22 cellular contexts compared by ENCODE assay signal in the genomic region with DNA sequence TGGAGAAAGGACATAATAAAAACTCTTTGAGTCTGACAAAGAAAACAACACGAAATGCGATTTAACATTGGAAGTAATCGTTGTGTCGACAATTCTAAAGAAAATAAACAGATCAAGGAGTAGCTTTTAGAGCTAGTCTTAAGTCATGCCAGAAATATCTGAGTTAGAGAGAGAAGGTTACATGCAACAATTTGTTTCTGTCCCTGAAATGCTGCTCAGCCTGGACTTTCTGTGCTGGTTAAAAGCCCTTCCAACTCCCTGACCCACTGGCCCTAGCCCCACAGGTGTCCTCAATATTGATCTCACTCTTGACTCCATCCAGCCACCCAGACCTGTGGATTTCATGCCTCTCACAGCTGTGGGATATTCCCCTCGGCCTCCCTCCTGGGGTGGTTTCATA.
"Had no signal": no experiment of that assay in that cellular context is flagged by ENCODE, and none has a peak within 500 bp of the region (broad histone marks: within the 10 kb centered on the region; RNA-seq: fewer than 3 reads in every experiment).

No MANE protein-coding gene starts in this region.

- H3K36me3 ChIP-seq: brain microvascular endothelial cell, MG63 had no signal

- H3K27me3 ChIP-seq: brain microvascular endothelial cell, MG63 had no signal

- DNase-seq: activated CD4-positive, alpha-beta T cell treated with anti-CD3 and anti-CD28 coated beads for 48 hours; activated CD4-positive, alpha-beta T cell treated with anti-CD3 and anti-CD28 coated beads, Interleukin-2, amount 50 U/mL, for 48 hours; activated CD8-positive, alpha-beta memory T cell treated with anti-CD3 and anti-CD28 coated beads, Interleukin-2, amount 10 ng/mL, durations not matched to agents 7 days and 5 days; activated effector memory CD4-positive, alpha-beta T cell treated with anti-CD3 and anti-CD28 coated beads, Interleukin-2, amount 50 U/mL, for 16 hours; activated naive CD4-positive, alpha-beta T cell treated with Interleukin-2 at 50 U/mL for 16 hours; activated naive CD8-positive, alpha-beta T cell treated with anti-CD3 and anti-CD28 coated beads, Interleukin-2, amount 50 U/mL, for 24 hours; activated T-cell treated with anti-CD3 and anti-CD28 coated beads, Interleukin-2, amount 50 U/mL, for 4 hours; amygdala; brain microvascular endothelial cell; MG63; NCI-H1105; NCI-H1436; NCI-H1694 treated with DMSO at 0.1 percent for 48 hours; NCI-H2029 treated with DMSO at 0.1 percent for 48 hours; NCI-H446; NCI-H524; PC-3; SHP77 had no signal

- H3K27ac ChIP-seq: brain microvascular endothelial cell had no signal

- FAIRE-seq: astrocyte, RCC 7860 had no signal

- H3K4me3 ChIP-seq: MG63 had no signal

- ATAC-seq: activated CD4-positive, CD25-positive, alpha-beta regulatory T cell treated with anti-CD3 and anti-CD28 coated beads, Interleukin-2, amount 50 U/mL, for 24 hours; activated CD8-positive, alpha-beta memory T cell treated with anti-CD3 and anti-CD28 coated beads, Interleukin-2, amount 10 ng/mL, durations not matched to agents 7 days and 5 days; activated naive CD4-positive, alpha-beta T cell treated with anti-CD3 and anti-CD28 coated beads, Interleukin-2, amount 50 U/mL, for 72 hours; activated naive CD8-positive, alpha-beta T cell treated with anti-CD3 and anti-CD28 coated beads, Interleukin-2, amount 50 U/mL, for 24 hours; activated T-cell treated with anti-CD3 and anti-CD28 coated beads, Interleukin-2, amount 50 U/mL, for 4 hours; PC-3 had no signal
